In the genomic region with DNA sequence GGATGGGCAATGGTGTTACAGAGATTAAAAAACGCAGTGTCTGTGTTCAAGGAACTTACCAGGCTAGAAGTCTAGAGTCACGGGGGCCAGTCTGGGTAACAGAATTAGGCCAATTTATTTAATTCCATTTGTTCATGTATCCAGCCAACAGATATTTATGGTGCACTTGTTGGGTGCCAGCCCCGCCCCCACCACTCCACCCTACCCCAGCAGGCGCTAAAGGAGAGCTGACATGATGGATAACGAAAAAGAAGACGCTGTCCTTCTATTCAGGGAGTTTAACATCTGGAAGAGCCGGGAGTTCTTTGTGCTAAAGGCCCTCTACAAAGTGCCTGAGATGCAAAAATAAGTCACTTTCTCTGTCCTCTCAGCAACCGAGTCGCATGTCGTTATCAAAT, we compare ENCODE assay signal across 8 cellular contexts. TPM values are rescaled to one million over a fixed set of nuclear protein-coding genes. Genes with fewer than 3 reads are reported as not detected.
DNase-seq lines count a peak whose midpoint lies in the region; ATAC-seq, FAIRE-seq and TF ChIP-seq lines count a peak whose summit lies in the region.

No MANE protein-coding gene starts in this region.

- peaks cover 0 to 45% (median 36%) of the 10 kb centered on the region in 11 experiments; a peak in 19 of 22 replicates for H3K27me3 ChIP-seq in BLaER1 treated with 17β-estradiol and CSF1 and Interleukin-3, amounts not matched to agents 10 nM and 100 nM
- H3K27me3 ChIP-seq in PC-9 (ENCODE audit: insufficient read depth, low read depth) (peaks cover 6% of the 10 kb centered on the region; the same call in 1 of the 2 replicates), H1 (replicated peaks in 1 of 4; ENCODE audit: control insufficient read depth in 3 of 4, extremely low read depth in 1 of 4, insufficient read depth in 3 of 4, low read length in 3 of 4) (peaks cover 6 to 57% (median 42%) of the 10 kb centered on the region in 4 experiments), neural progenitor cell (peaks cover 94% of the 10 kb centered on the region)

- H2AFZ ChIP-seq in PC-9 (peak overlapping the region; percentile 91), H1 (ENCODE audit: low read length) (peak overlapping the region; percentile 68), neural progenitor cell (replicated peaks) (peak overlapping the region; percentile 95)

- H3K4me1 ChIP-seq in BLaER1 treated with 17β-estradiol and CSF1 and Interleukin-3, amounts not matched to agents 10 nM and 100 nM, result peaks cover 28 to 39% (median 36%) of the 10 kb centered on the region in 10 experiments
- H3K4me1 ChIP-seq in PC-9 (replicated peaks; ENCODE audit: insufficient read depth) (peaks cover 18% of the 10 kb centered on the region), H1 (replicated peaks in 1 of 4; ENCODE audit: control insufficient read depth in 3 of 4, insufficient read depth in 4 of 4, low read length in 3 of 4) (no peaks in the 10 kb centered on the region; a peak in 1 of 7 replicates), neural progenitor cell (peaks cover 13% of the 10 kb centered on the region)

- no peak overlapping the region for H3K27ac ChIP-seq in BLaER1 treated with 17β-estradiol and CSF1 and Interleukin-3, amounts not matched to agents 10 nM and 100 nM
- H3K27ac ChIP-seq in PC-9, result no peak overlapping the region
- no peak overlapping the region for H3K27ac ChIP-seq in H1 (ENCODE audit: low read depth, low read length)
- H3K27ac ChIP-seq in neural progenitor cell, result no peak overlapping the region

- H2BK20ac ChIP-seq in H1 (ENCODE audit: low read length), result no peak overlapping the region

- H3K4ac ChIP-seq in H1 (replicated peaks; ENCODE audit: insufficient read length, low read depth, low read length), result no peak overlapping the region

- H3K4me2 ChIP-seq in BLaER1 treated with 17β-estradiol and CSF1 and Interleukin-3, amounts not matched to agents 10 nM and 100 nM, result peak overlapping the region; percentile 69 to 97 (median 94)
- H3K4me2 ChIP-seq in PC-9 (peak overlapping the region; percentile 95), H1 (ENCODE audit: insufficient read depth in 1 of 2, low read depth in 2 of 2, low read length in 2 of 2) (peak overlapping the region; percentile 87 to 92), neural progenitor cell (peak overlapping the region; percentile 91)

- H2BK15ac ChIP-seq in H1 (ENCODE audit: low read length), result no peak overlapping the region

- H3K9ac ChIP-seq in BLaER1 treated with 17β-estradiol and CSF1 and Interleukin-3, amounts not matched to agents 10 nM and 100 nM, result peak overlapping the region; percentile 57 to 75 (median 73); a peak in 16 of 22 replicates
- H3K9ac ChIP-seq in H1 (replicated peaks in 1 of 4; ENCODE audit: extremely low read depth in 1 of 4, low read depth in 3 of 4, low read length in 3 of 4) (no peak overlapping the region), neural progenitor cell (no peak overlapping the region)

- no peak overlapping the region for H3K56ac ChIP-seq in H1 (replicated peaks; ENCODE audit: insufficient read length, low read depth, low read length)

- H3K9me2 ChIP-seq in PC-9 (ENCODE audit: insufficient read depth), result no peaks in the 10 kb centered on the region

- H3K4me3 ChIP-seq in BLaER1 treated with 17β-estradiol and CSF1 and Interleukin-3, amounts not matched to agents 10 nM and 100 nM, result peak overlapping the region; percentile 82 to 98 (median 95)
- H3K4me3 ChIP-seq in PC-9 (peak overlapping the region; percentile 88), H1 (ENCODE audit: extremely low read depth in 1 of 4, insufficient read depth in 2 of 4, low read depth in 3 of 4, low read length in 4 of 4) (peak overlapping the region; percentile 66 to 89 (median 75); a peak in 7 of 8 replicates), neural progenitor cell (peak overlapping the region; percentile 63)

- H3K18ac ChIP-seq in H1 (ENCODE audit: extremely low read depth, low read length), result no peak overlapping the region

- H4K91ac ChIP-seq in H1 (replicated peaks; ENCODE audit: insufficient read length, low read length), result no peak overlapping the region

- H3K27ac Mint-ChIP-seq in neural progenitor cell, result no peak overlapping the region

- TF ChIP-seq POLR2A in H1 (IDR thresholded peaks at IDR 0.05; ENCODE audit: control extremely low read depth in 1 of 2, low read depth in 2 of 2, low read length in 2 of 2), result no peak

- no peak overlapping the region for H3K14ac ChIP-seq in H1 (ENCODE audit: insufficient read length)

- no peaks in the 10 kb centered on the region for H3K9me3 Mint-ChIP-seq in neural progenitor cell

- TF ChIP-seq CTCF in PC-9 (conservative IDR thresholded peaks at IDR 0.05), result no peak
- TF ChIP-seq CTCF in H1 (IDR thresholded peaks at IDR 0.05; ENCODE audit: control extremely low read depth in 1 of 3, insufficient read depth in 1 of 3, low read depth in 1 of 3, low read length in 3 of 3), result no peak
- no peak for TF ChIP-seq CTCF in neural progenitor cell (IDR thresholded peaks at IDR 0.05)

- no peak overlapping the region for H2BK12ac ChIP-seq in H1 (ENCODE audit: low read depth, low read length)

- H4K5ac ChIP-seq in H1 (ENCODE audit: insufficient read length, low read depth, low read length), result no peak overlapping the region

- no peaks in the 10 kb centered on the region for H3K79me1 ChIP-seq in H1 (ENCODE audit: low read depth, low read length)

- CTCF ChIA-PET in PC-9 (lab: Charles Lee) (interaction anchor here (0.7 kb wide), 1 partner anchor 38 kb away, joined by 3 read pairs; no protein-coding TSS in a partner anchor), H1 (lab: Charles Lee; ENCODE audit: partially characterized antibody) (interaction anchor here (0.7 to 1.2 kb wide), 2 partner anchors 66 to 1528 kb away, joined by 3 read pairs; no protein-coding TSS in a partner anchor)

- peaks cover 13% of the 10 kb centered on the region; the same call in 1 of the 2 replicates for H3K23me2 ChIP-seq in H1 (ENCODE audit: low read depth, low read length)

- DNase-seq in PC-9, result no peak
- no peak for DNase-seq in H1 (ENCODE audit: low read depth in 1 of 2, low spot score in 2 of 2)
- no peak for DNase-seq in neural progenitor cell (ENCODE audit: low spot score)
- DNase-seq in AG20443 (ENCODE audit: low spot score), result no peak
- no peak for DNase-seq in stimulated activated CD4-positive, alpha-beta T cell treated with anti-CD3 and anti-CD28 coated beads, Interleukin-4, amount 100 ng/mL, for 4 hours
- no peak for DNase-seq in dermis blood vessel endothelial cell

- no peak overlapping the region for H3K23ac ChIP-seq in H1 (ENCODE audit: insufficient read length)

- H4K20me1 ChIP-seq in BLaER1 treated with 17β-estradiol and CSF1 and Interleukin-3, amounts not matched to agents 10 nM and 100 nM, result peaks cover 30 to 37% (median 32%) of the 10 kb centered on the region in 11 experiments
- no peaks in the 10 kb centered on the region for H4K20me1 ChIP-seq in PC-9 (ENCODE audit: insufficient read depth)
- peaks cover 0 to 2% of the 10 kb centered on the region in 2 experiments for H4K20me1 ChIP-seq in H1 (replicated peaks in 1 of 2; ENCODE audit: control insufficient read depth in 1 of 2, insufficient read depth in 2 of 2, low read length in 2 of 2)
- peaks cover 28% of the 10 kb centered on the region for H4K20me1 ChIP-seq in neural progenitor cell (ENCODE audit: low read depth)

- no peak overlapping the region for H2BK5ac ChIP-seq in H1 (ENCODE audit: low read depth, low read length)

- FAIRE-seq in H1 (lab: Jason Lieb, UNC), result no peak

- no peak for TF ChIP-seq EP300 in H1 (IDR thresholded peaks at IDR 0.05; ENCODE audit: borderline replicate concordance in 1 of 2, low read depth in 2 of 2, low read length in 2 of 2)

- H3K36me3 ChIP-seq in BLaER1 treated with 17β-estradiol and CSF1 and Interleukin-3, amounts not matched to agents 10 nM and 100 nM, result peaks cover 0 to 6% (median 0%) of the 10 kb centered on the region in 11 experiments; a peak in 3 of 22 replicates
- H3K36me3 ChIP-seq in PC-9 (ENCODE audit: low read depth) (no peaks in the 10 kb centered on the region), H1 (ENCODE audit: control insufficient read depth in 2 of 4, insufficient read depth in 4 of 4, low read length in 3 of 4) (no peaks in the 10 kb centered on the region), neural progenitor cell (no peaks in the 10 kb centered on the region)

- H2AK5ac ChIP-seq in H1 (ENCODE audit: low read depth, low read length), result no peak overlapping the region

- TF ChIP-seq RAD21 in H1 (IDR thresholded peaks at IDR 0.05 in 1 of 2, conservative IDR thresholded peaks at IDR 0.05 in 1 of 2; ENCODE audit: low read depth in 2 of 2, low read length in 2 of 2), result no peak

- no peak overlapping the region for H4K8ac ChIP-seq in H1 (ENCODE audit: extremely low read depth, insufficient read depth, low read length)

- peaks cover 2% of the 10 kb centered on the region for H3K36me3 Mint-ChIP-seq in neural progenitor cell

- intact Hi-C loops in PC-9 (cut with micrococcal nuclease; ENCODE audit: unreplicated experiment), result loop anchor here (2.0 kb wide), 1 partner anchor 62 kb away; no protein-coding TSS in a partner anchor

- H3K27me3 Mint-ChIP-seq in neural progenitor cell (ENCODE audit: insufficient read depth, low read depth), result peaks cover 52% of the 10 kb centered on the region

- no TSS peak for BruUV-seq in PC-9 (replicated peaks; lab: Mats Ljungman, UMichigan)

- no peak for ATAC-seq in GM21367 (IDR thresholded peaks at IDR 0.05; ENCODE audit: unreplicated experiment)

- H3F3A ChIP-seq in PC-9 (ENCODE audit: insufficient read depth, low read depth) (peaks cover 6% of the 10 kb centered on the region; the same call in 1 of the 2 replicates), neural progenitor cell (ENCODE audit: low read depth) (peaks cover 25% of the 10 kb centered on the region)

- POLR2A ChIA-PET in PC-9 (lab: Charles Lee; ENCODE audit: unreplicated experiment) (no interaction called here), H1 (lab: Charles Lee; ENCODE audit: partially characterized antibody) (no interaction called here)

- H3K4me3 Mint-ChIP-seq in neural progenitor cell, result peak overlapping the region; percentile 95

- no peak overlapping the region for H2BK120ac ChIP-seq in H1 (replicated peaks; ENCODE audit: low read depth, low read length)

- H3K9me3 ChIP-seq in BLaER1 treated with 17β-estradiol and CSF1 and Interleukin-3, amounts not matched to agents 10 nM and 100 nM (replicated peaks in 1 of 11), result no peaks in the 10 kb centered on the region
- H3K9me3 ChIP-seq in PC-9 (ENCODE audit: insufficient read depth, low read depth), result no peaks in the 10 kb centered on the region
- H3K9me3 ChIP-seq in H1 (ENCODE audit: insufficient read depth in 2 of 2, low read depth in 1 of 2, low read length in 1 of 2), result no peaks in the 10 kb centered on the region
- H3K9me3 ChIP-seq in neural progenitor cell (ENCODE audit: low read depth), result no peaks in the 10 kb centered on the region

- H3K4me1 Mint-ChIP-seq in neural progenitor cell, result peaks cover 17% of the 10 kb centered on the region

- H3K79me2 ChIP-seq in PC-9 (ENCODE audit: low read depth) (peaks cover 4% of the 10 kb centered on the region; the same call in 1 of the 2 replicates), H1 (ENCODE audit: control insufficient read depth in 1 of 2, insufficient read depth in 2 of 2, low read length in 2 of 2) (no peaks in the 10 kb centered on the region; a peak in 1 of 4 replicates), neural progenitor cell (ENCODE audit: low read depth) (no peaks in the 10 kb centered on the region)

- 22% methylated on average over 10 of the region's 10 CpGs; no CpG with 5 or more reads in 1 of the 2 experiments for WGBS in H1 (ENCODE audit: extremely low coverage in 1 of 2, insufficient coverage in 1 of 2, insufficient read length in 1 of 2, insufficient replicate concordance in 2 of 2, low coverage in 1 of 2, low lambda C conversion rate in 2 of 2, missing lambda C conversion rate in 1 of 2), 2 experiments

RNA-seq across cellular contexts. Expression of a gene that starts 1.1 kb away (rescaled TPM):
- total RNA-seq in PC-9 (2021) (11.4 and 15.0 TPM in 2 replicates), neural progenitor cell (ENCODE audit: low replicate concordance) (4.5 and 26.5 TPM in 2 replicates), dermis blood vessel endothelial cell (11.6 and 13.3 TPM in 2 replicates)
- total RNA-seq in H1 (2021; fragmentation: NEBNext Ultra II Directional; extraction: Animal tissue kit (Norgen Biotek cat#: 25700)), result 6.8 and 9.9 TPM in 2 replicates
- 4.1 and 6.9 TPM in 2 replicates for polyA plus RNA-seq in H1 (2011; rRNA removed)
- 6.3 TPM for polyA plus RNA-seq in H1 (2011; cell fraction: cytosol; rRNA removed)
- polyA plus RNA-seq in H1 (2011; cell fraction: nucleus; rRNA removed), result 6.4 TPM
- 4.7 to 9.4 TPM (median 6.3 TPM) in 4 replicates for polyA plus RNA-seq in H1 (2012, experiment 1 of 2)
- polyA plus RNA-seq in H1 (2012, experiment 2 of 2), result 0.96 TPM
- 5.6 TPM for polyA plus RNA-seq in H1 (2013, experiment 1 of 2)
- 5.6 TPM for polyA plus RNA-seq in H1 (2013, experiment 2 of 2)
- 7.7 and 8.7 TPM in 2 replicates for polyA minus RNA-seq in H1 (2011; rRNA and poly(A)+ RNA removed)
- 4.7 TPM for polyA minus RNA-seq in H1 (2011; cell fraction: cytosol; rRNA and poly(A)+ RNA removed)
- polyA minus RNA-seq in H1 (2011; cell fraction: nucleus; rRNA and poly(A)+ RNA removed), result 20.8 TPM

Comparison
In these comparisons a context has a peak if more than half of its experiments do, and no peak if none do; other contexts are left out.
1. H3K9ac ChIP-seq: peak in BLaER1 treated with 17β-estradiol and CSF1 and Interleukin-3, amounts not matched to agents 10 nM and 100 nM (11 of 11); none in H1 (0 of 4) and neural progenitor cell (single experiment).
2. Peak in every context shown above with its lines, with median percentiles within 50 percentile points of each other: H3K4me2 ChIP-seq, H3K4me3 ChIP-seq and H2AFZ ChIP-seq.